In the genomic region with DNA sequence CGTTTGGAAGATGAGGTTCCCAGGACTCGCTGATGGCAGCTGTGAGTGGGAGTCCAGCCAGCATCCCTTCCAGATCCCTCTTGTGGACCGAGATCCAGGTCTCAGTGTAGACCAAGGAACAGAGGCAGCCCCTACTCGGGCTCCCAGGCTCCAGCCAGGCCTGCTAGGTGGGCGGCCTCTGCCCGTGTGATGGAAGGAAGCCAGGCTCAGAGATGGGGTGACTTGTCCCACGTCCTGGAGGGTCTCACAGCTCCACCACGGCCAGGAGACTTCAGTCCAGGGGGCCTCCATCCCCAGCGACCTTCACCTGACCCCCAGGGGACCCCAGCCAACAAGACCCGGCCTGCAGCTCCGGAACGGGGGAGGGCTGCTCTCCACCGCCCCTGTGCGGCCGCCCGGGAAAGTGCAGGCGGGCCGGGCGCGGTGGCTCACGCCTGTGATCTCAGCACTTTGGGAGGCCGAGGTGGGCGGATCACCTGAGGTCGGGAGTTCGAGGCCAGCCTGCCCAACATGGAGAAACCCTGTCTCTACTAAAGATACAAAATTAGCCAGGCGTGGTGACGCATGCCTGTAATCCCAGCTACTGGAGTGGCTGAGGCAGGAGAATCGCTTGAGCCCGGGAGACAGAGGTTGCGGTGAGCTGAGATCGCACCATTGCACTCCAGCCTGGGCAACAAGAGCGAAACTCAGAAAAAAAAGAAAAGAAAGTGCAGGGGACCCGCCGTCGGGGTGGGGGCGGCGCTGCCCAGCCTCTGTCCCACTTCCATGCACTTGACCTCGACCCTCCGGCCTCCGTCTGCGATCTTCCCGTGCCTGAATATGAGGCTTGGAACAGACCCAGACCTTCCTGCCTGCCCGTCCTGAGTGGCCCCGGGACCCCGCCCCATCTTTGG, we compare ENCODE assay signal across 9 cellular contexts. TPM values are rescaled to one million over a fixed set of nuclear protein-coding genes. Genes with fewer than 3 reads are reported as not detected.
DNase-seq lines count a peak whose midpoint lies in the region; ATAC-seq and TF ChIP-seq lines count a peak whose summit lies in the region.
"Had no signal": no experiment of that assay in that cellular context is flagged by ENCODE, and none has a peak within 500 bp of the region (broad histone marks: within the 10 kb centered on the region; RNA-seq: fewer than 3 reads in every experiment).

No MANE protein-coding gene starts in this region.

- no peaks in the 10 kb centered on the region for H3K36me3 Mint-ChIP-seq in activated CD8-positive, alpha-beta T cell treated with anti-CD3 and anti-CD28 coated beads, Interleukin-2, amount 10 ng/mL, durations not matched to agents 7 days and 5 days (ENCODE audit: low read depth)

- CTCF ChIA-PET in activated CD8-positive, alpha-beta T cell treated with anti-CD3 and anti-CD28 coated beads, Interleukin-2, amount 10 ng/mL, durations not matched to agents 7 days and 5 days (lab: Charles Lee) = interaction anchor here (1.3 to 2.4 kb wide), 3 partner anchors 9 to 15 kb away, joined by 12 to 32 read pairs (median 15); partner anchors contain the start of gene TPGS1

- peak; percentile 26 for ATAC-seq in activated CD8-positive, alpha-beta T cell treated with anti-CD3 and anti-CD28 coated beads, Interleukin-2, amount 10 ng/mL, durations not matched to agents 7 days and 5 days
- no peak for ATAC-seq in HG02759 (IDR thresholded peaks at IDR 0.05; ENCODE audit: unreplicated experiment)

- DNase-seq in DMS 273 treated with DMSO at 0.1 percent for 48 hours (lab: John Stamatoyannopoulos, UW) (peak; percentile 80), HuH-7.5 (ENCODE audit: low spot score) (peak; percentile 79), fibroblast of the aortic adventitia (ENCODE audit: low read depth) (peak; percentile 26), retinal pigment epithelial cell (ENCODE audit: low read depth) (no peak), GOT3 (lab: John Stamatoyannopoulos, UW) (no peak), cerebellar nuclear complex (lab: John Stamatoyannopoulos, UW) (no peak)
- peak; percentile 57 for DNase-seq in activated CD8-positive, alpha-beta T cell treated with anti-CD3 and anti-CD28 coated beads, Interleukin-2, amount 10 ng/mL, durations not matched to agents 7 days and 5 days

- peak; percentile 76 for TF ChIP-seq CTCF in fibroblast of the aortic adventitia (IDR thresholded peaks at IDR 0.05; ENCODE audit: insufficient read depth, low read length)
- peak; percentile 66 for TF ChIP-seq CTCF in retinal pigment epithelial cell (conservative IDR thresholded peaks at IDR 0.05; ENCODE audit: low read depth, low read length)

- H3K4me3 ChIP-seq in fibroblast of the aortic adventitia (ENCODE audit: low read depth, low read length) (no peak overlapping the region), retinal pigment epithelial cell (ENCODE audit: low read length) (no peak overlapping the region)
- H3K4me3 ChIP-seq: SK-N-MC had no signal

- no peak overlapping the region for H3K4me3 Mint-ChIP-seq in activated CD8-positive, alpha-beta T cell treated with anti-CD3 and anti-CD28 coated beads, Interleukin-2, amount 10 ng/mL, durations not matched to agents 7 days and 5 days

- POLR2A ChIA-PET in activated CD8-positive, alpha-beta T cell treated with anti-CD3 and anti-CD28 coated beads, Interleukin-2, amount 10 ng/mL, durations not matched to agents 7 days and 5 days (lab: Charles Lee) = interaction anchor here (0.6 to 0.7 kb wide), 2 partner anchors 181 to 1316 kb away, joined by 3 read pairs; no protein-coding TSS in a partner anchor

- peaks cover 18% of the 10 kb centered on the region for H3K27me3 Mint-ChIP-seq in activated CD8-positive, alpha-beta T cell treated with anti-CD3 and anti-CD28 coated beads, Interleukin-2, amount 10 ng/mL, durations not matched to agents 7 days and 5 days (ENCODE audit: low read depth)

- H3K9me3 Mint-ChIP-seq in activated CD8-positive, alpha-beta T cell treated with anti-CD3 and anti-CD28 coated beads, Interleukin-2, amount 10 ng/mL, durations not matched to agents 7 days and 5 days (ENCODE audit: insufficient read depth) = no peaks in the 10 kb centered on the region

- H3K27ac Mint-ChIP-seq in activated CD8-positive, alpha-beta T cell treated with anti-CD3 and anti-CD28 coated beads, Interleukin-2, amount 10 ng/mL, durations not matched to agents 7 days and 5 days = no peak overlapping the region

- H3K4me1 Mint-ChIP-seq in activated CD8-positive, alpha-beta T cell treated with anti-CD3 and anti-CD28 coated beads, Interleukin-2, amount 10 ng/mL, durations not matched to agents 7 days and 5 days (ENCODE audit: low read depth) = peaks cover 3% of the 10 kb centered on the region

RNA-seq across cellular contexts. Expression of gene MADCAM1, which starts 0.6 kb away (rescaled TPM):
- under 1 TPM; 0.16 to 0.39 TPM for total RNA-seq in activated CD8-positive, alpha-beta T cell treated with anti-CD3 and anti-CD28 coated beads, Interleukin-2, amount 10 ng/mL, durations not matched to agents 7 days and 5 days
- 0.16 and 0.18 TPM in 2 replicates for total RNA-seq in fibroblast of the aortic adventitia (ENCODE audit: low replicate concordance)

RNA-seq across cellular contexts. Expression of gene TPGS1, which starts 11.6 kb away (rescaled TPM):
- total RNA-seq in activated CD8-positive, alpha-beta T cell treated with anti-CD3 and anti-CD28 coated beads, Interleukin-2, amount 10 ng/mL, durations not matched to agents 7 days and 5 days = 10 to 100 TPM; 20.1 to 20.7 TPM
- total RNA-seq in fibroblast of the aortic adventitia (ENCODE audit: low replicate concordance) = 25.2 and 56.4 TPM in 2 replicates

RNA-seq across cellular contexts. Expression of gene SHC2, which starts 34.9 kb away (rescaled TPM):
- not detected for total RNA-seq in activated CD8-positive, alpha-beta T cell treated with anti-CD3 and anti-CD28 coated beads, Interleukin-2, amount 10 ng/mL, durations not matched to agents 7 days and 5 days
- total RNA-seq in fibroblast of the aortic adventitia (ENCODE audit: low replicate concordance) = 0.81 and 3.3 TPM in 2 replicates

RNA-seq across cellular contexts. Expression of gene CDC34, which starts 35.9 kb away (rescaled TPM):
- 10 to 100 TPM; 49.0 to 53.0 TPM for total RNA-seq in activated CD8-positive, alpha-beta T cell treated with anti-CD3 and anti-CD28 coated beads, Interleukin-2, amount 10 ng/mL, durations not matched to agents 7 days and 5 days
- 31.0 and 65.8 TPM in 2 replicates for total RNA-seq in fibroblast of the aortic adventitia (ENCODE audit: low replicate concordance)

RNA-seq across cellular contexts. Expression of gene GZMM, which starts 48.2 kb away (rescaled TPM):
- 10 to 100 TPM; 86.9 to 87.3 TPM for total RNA-seq in activated CD8-positive, alpha-beta T cell treated with anti-CD3 and anti-CD28 coated beads, Interleukin-2, amount 10 ng/mL, durations not matched to agents 7 days and 5 days
- total RNA-seq in fibroblast of the aortic adventitia (ENCODE audit: low replicate concordance) = not detected in 2 replicates

Comparison
In these comparisons a context has a peak if more than half of its experiments do, and no peak if none do; other contexts are left out.
1. DNase-seq: peak in DMS 273 treated with DMSO at 0.1 percent for 48 hours (single experiment), HuH-7.5 (single experiment), activated CD8-positive, alpha-beta T cell treated with anti-CD3 and anti-CD28 coated beads, Interleukin-2, amount 10 ng/mL, durations not matched to agents 7 days and 5 days (single experiment) and fibroblast of the aortic adventitia (single experiment); none in retinal pigment epithelial cell (single experiment), GOT3 (single experiment) and cerebellar nuclear complex (0 of 2).